Comparison of ENCODE assay signal across 20 cellular contexts in the genomic region with DNA sequence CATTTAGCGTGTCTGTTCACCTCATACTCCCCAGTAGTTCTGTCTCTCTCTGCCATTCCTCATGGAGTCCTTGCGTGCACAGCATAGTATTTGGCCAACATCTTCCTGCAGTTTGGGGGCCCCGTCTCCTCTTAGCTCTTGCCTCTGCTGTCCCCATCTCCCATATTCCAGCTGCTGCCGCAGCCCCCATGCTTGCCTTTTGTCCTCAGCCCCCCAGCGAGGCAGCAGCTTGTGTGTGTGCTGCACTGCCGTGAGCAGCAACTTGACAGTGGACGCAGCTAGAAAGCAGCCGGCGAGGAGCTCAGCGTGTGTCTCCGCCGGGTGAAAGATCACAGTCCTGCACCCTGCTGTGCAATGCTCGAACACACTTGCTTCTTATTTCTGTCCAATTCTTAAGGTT.
DNase-seq lines count a peak whose midpoint lies in the region; ATAC-seq lines count a peak whose summit lies in the region.
"Had no signal": no experiment of that assay in that cellular context is flagged by ENCODE, and none has a peak within 500 bp of the region (broad histone marks: within the 10 kb centered on the region; RNA-seq: fewer than 3 reads in every experiment).

No MANE protein-coding gene starts in this region.

- no peak overlapping the region for H3K27ac ChIP-seq in mesenchymal stem cell (ENCODE audit: low read length, poor library complexity, severe bottlenecking)
- H3K27ac ChIP-seq in caudate nucleus (ENCODE audit: low read depth, low read length): no peak overlapping the region
- H3K27ac ChIP-seq: breast epithelium, transverse colon had no signal

- no peak overlapping the region for H2BK12ac ChIP-seq in mesenchymal stem cell (ENCODE audit: low read length in 2 of 2)

- peaks cover 39% of the 10 kb centered on the region for H3K4me1 ChIP-seq in mesenchymal stem cell (ENCODE audit: control insufficient read depth, insufficient read depth, low read depth, low read length)
- H3K4me1 ChIP-seq: breast epithelium had no signal

- no peak overlapping the region for H4K8ac ChIP-seq in mesenchymal stem cell (ENCODE audit: low read length)

- peaks cover 51% of the 10 kb centered on the region for H3K4me1 Mint-ChIP-seq in activated CD4-positive, alpha-beta T cell treated with anti-CD3 and anti-CD28 coated beads for 36 hours
- peaks cover 33% of the 10 kb centered on the region for H3K4me1 Mint-ChIP-seq in activated CD4-positive, alpha-beta T cell treated with anti-CD3 and anti-CD28 coated beads, Interleukin-2, amount 10 ng/mL, durations not matched to agents 7 days and 5 days
- H3K4me1 Mint-ChIP-seq in stimulated activated naive CD8-positive, alpha-beta T cell treated with anti-CD3 and anti-CD28 coated beads, Interleukin-15, Interleukin-2, amounts not matched to agents 100 ng/mL and 50 ng/mL, for 24 hours (ENCODE audit: low read depth): peaks cover 40% of the 10 kb centered on the region

- H3K27ac Mint-ChIP-seq in activated CD4-positive, alpha-beta T cell treated with anti-CD3 and anti-CD28 coated beads for 36 hours: peak overlapping the region; percentile 99
- H3K27ac Mint-ChIP-seq in activated CD4-positive, alpha-beta T cell treated with anti-CD3 and anti-CD28 coated beads, Interleukin-2, amount 10 ng/mL, durations not matched to agents 7 days and 5 days: no peak overlapping the region
- H3K27ac Mint-ChIP-seq in stimulated activated naive CD8-positive, alpha-beta T cell treated with anti-CD3 and anti-CD28 coated beads, Interleukin-15, Interleukin-2, amounts not matched to agents 100 ng/mL and 50 ng/mL, for 24 hours: peak overlapping the region; percentile 74

- H3K9me3 ChIP-seq in mesenchymal stem cell (ENCODE audit: control insufficient read depth, low read length): no peaks in the 10 kb centered on the region
- H3K9me3 ChIP-seq: A549, BE2C, breast epithelium, transverse colon had no signal

- H3K4me3 ChIP-seq in mesenchymal stem cell (ENCODE audit: insufficient read depth in 1 of 2, low read depth in 1 of 2, low read length in 2 of 2): no peak overlapping the region
- H3K4me3 ChIP-seq: A549, breast epithelium, lung, transverse colon had no signal

- no peak overlapping the region for H2AFZ ChIP-seq in mesenchymal stem cell (ENCODE audit: low read depth, low read length)

- peak overlapping the region in 1 of 2 experiments; percentile 50 for H3K18ac ChIP-seq in mesenchymal stem cell (ENCODE audit: low read depth in 1 of 2, low read length in 2 of 2)

- intact Hi-C loops in activated CD4-positive, alpha-beta T cell treated with anti-CD3 and anti-CD28 coated beads for 36 hours (cut with DNase I, micrococcal nuclease): loop anchor here in 1 of 2 experiments (5.0 kb wide), 3 partner anchors 70 to 175 kb away; a partner anchor contains a TSS

- H2BK15ac ChIP-seq in mesenchymal stem cell (ENCODE audit: low read depth, poor library complexity, severe bottlenecking): no peak overlapping the region

- H3K9ac ChIP-seq in mesenchymal stem cell (ENCODE audit: low read length): no peak overlapping the region

- no peak overlapping the region for H4K91ac ChIP-seq in mesenchymal stem cell (ENCODE audit: low read length)

- POLR2A ChIA-PET in activated CD4-positive, alpha-beta T cell treated with anti-CD3 and anti-CD28 coated beads for 36 hours (lab: Charles Lee): no interaction called here
- POLR2A ChIA-PET in activated CD4-positive, alpha-beta T cell treated with anti-CD3 and anti-CD28 coated beads, Interleukin-2, amount 10 ng/mL, durations not matched to agents 7 days and 5 days (lab: Charles Lee): no interaction called here

- CTCF ChIA-PET in activated CD4-positive, alpha-beta T cell treated with anti-CD3 and anti-CD28 coated beads for 36 hours (lab: Charles Lee): no interaction called here
- CTCF ChIA-PET in activated CD4-positive, alpha-beta T cell treated with anti-CD3 and anti-CD28 coated beads, Interleukin-2, amount 10 ng/mL, durations not matched to agents 7 days and 5 days (lab: Charles Lee): interaction anchor here (1.0 kb wide), 1 partner anchor 10 kb away, joined by 3 read pairs; no protein-coding TSS in a partner anchor

- H3K27me3 ChIP-seq in mesenchymal stem cell (ENCODE audit: control insufficient read depth in 1 of 2, insufficient read depth in 1 of 2, low read length in 2 of 2): no peaks in the 10 kb centered on the region
- H3K27me3 ChIP-seq: BE2C, transverse colon had no signal

- H3K9me3 Mint-ChIP-seq in activated CD4-positive, alpha-beta T cell treated with anti-CD3 and anti-CD28 coated beads for 36 hours (ENCODE audit: low read depth): no peaks in the 10 kb centered on the region
- H3K9me3 Mint-ChIP-seq in activated CD4-positive, alpha-beta T cell treated with anti-CD3 and anti-CD28 coated beads, Interleukin-2, amount 10 ng/mL, durations not matched to agents 7 days and 5 days: peaks cover 4% of the 10 kb centered on the region
- H3K9me3 Mint-ChIP-seq in stimulated activated naive CD8-positive, alpha-beta T cell treated with anti-CD3 and anti-CD28 coated beads, Interleukin-15, Interleukin-2, amounts not matched to agents 100 ng/mL and 50 ng/mL, for 24 hours: peaks cover 4% of the 10 kb centered on the region

- H3K4me3 Mint-ChIP-seq in activated CD4-positive, alpha-beta T cell treated with anti-CD3 and anti-CD28 coated beads for 36 hours: no peak overlapping the region
- no peak overlapping the region for H3K4me3 Mint-ChIP-seq in activated CD4-positive, alpha-beta T cell treated with anti-CD3 and anti-CD28 coated beads, Interleukin-2, amount 10 ng/mL, durations not matched to agents 7 days and 5 days
- H3K4me3 Mint-ChIP-seq in stimulated activated naive CD8-positive, alpha-beta T cell treated with anti-CD3 and anti-CD28 coated beads, Interleukin-15, Interleukin-2, amounts not matched to agents 100 ng/mL and 50 ng/mL, for 24 hours: no peak overlapping the region
- H3K4me3 Mint-ChIP-seq: HFFc6 had no signal

- H3K23ac ChIP-seq in mesenchymal stem cell (ENCODE audit: low read length in 2 of 2): no peak overlapping the region

- H3K4ac ChIP-seq in mesenchymal stem cell (ENCODE audit: low read depth in 1 of 2, low read length in 2 of 2): no peak overlapping the region

- peaks cover 2% of the 10 kb centered on the region for H3K79me1 ChIP-seq in mesenchymal stem cell (replicated peaks; ENCODE audit: low read length, poor library complexity, severe bottlenecking)

- H3K36me3 ChIP-seq in mesenchymal stem cell (ENCODE audit: control insufficient read depth in 1 of 2, insufficient read depth in 2 of 2, low read depth in 1 of 2, low read length in 2 of 2): no peaks in the 10 kb centered on the region
- H3K36me3 ChIP-seq: BE2C, breast epithelium, transverse colon had no signal

- ATAC-seq in activated CD4-positive, alpha-beta T cell treated with anti-CD3 and anti-CD28 coated beads for 36 hours: no peak
- no peak for ATAC-seq in stimulated activated naive CD8-positive, alpha-beta T cell treated with anti-CD3 and anti-CD28 coated beads, Interleukin-15, Interleukin-2, amounts not matched to agents 100 U/mL and 50 U/mL, for 24 hours
- ATAC-seq in HG03139 (IDR thresholded peaks at IDR 0.05; ENCODE audit: unreplicated experiment): no peak
- ATAC-seq: A549 had no signal

- H3K4me2 ChIP-seq in mesenchymal stem cell (ENCODE audit: low read length, poor library complexity, severe bottlenecking): peak overlapping the region; percentile 33

- peaks cover 9% of the 10 kb centered on the region for H3K36me3 Mint-ChIP-seq in activated CD4-positive, alpha-beta T cell treated with anti-CD3 and anti-CD28 coated beads for 36 hours (ENCODE audit: low read depth)
- no peaks in the 10 kb centered on the region for H3K36me3 Mint-ChIP-seq in activated CD4-positive, alpha-beta T cell treated with anti-CD3 and anti-CD28 coated beads, Interleukin-2, amount 10 ng/mL, durations not matched to agents 7 days and 5 days (ENCODE audit: low read depth)
- peaks cover 7% of the 10 kb centered on the region for H3K36me3 Mint-ChIP-seq in stimulated activated naive CD8-positive, alpha-beta T cell treated with anti-CD3 and anti-CD28 coated beads, Interleukin-15, Interleukin-2, amounts not matched to agents 100 ng/mL and 50 ng/mL, for 24 hours (ENCODE audit: low read depth)

- H3K27me3 Mint-ChIP-seq in activated CD4-positive, alpha-beta T cell treated with anti-CD3 and anti-CD28 coated beads for 36 hours: peaks cover 2% of the 10 kb centered on the region
- no peaks in the 10 kb centered on the region for H3K27me3 Mint-ChIP-seq in activated CD4-positive, alpha-beta T cell treated with anti-CD3 and anti-CD28 coated beads, Interleukin-2, amount 10 ng/mL, durations not matched to agents 7 days and 5 days
- H3K27me3 Mint-ChIP-seq in stimulated activated naive CD8-positive, alpha-beta T cell treated with anti-CD3 and anti-CD28 coated beads, Interleukin-15, Interleukin-2, amounts not matched to agents 100 ng/mL and 50 ng/mL, for 24 hours: peaks cover 14% of the 10 kb centered on the region

- WGBS in mesenchymal stem cell: 82% methylated on average over 13 of the region's 13 CpGs

- H3K14ac ChIP-seq in mesenchymal stem cell (ENCODE audit: low read length in 2 of 2): peak overlapping the region in 1 of 2 experiments; percentile 67

- H2BK120ac ChIP-seq in mesenchymal stem cell (ENCODE audit: low read depth, low read length): no peak overlapping the region

- H2BK5ac ChIP-seq in mesenchymal stem cell (ENCODE audit: low read depth, low read length, poor library complexity, severe bottlenecking): no peak overlapping the region

- H2AK5ac ChIP-seq in mesenchymal stem cell (ENCODE audit: low read length, severe bottlenecking): no peak overlapping the region

- no peak for DNase-seq in activated CD4-positive, alpha-beta T cell treated with anti-CD3 and anti-CD28 coated beads for 36 hours
- no peak for DNase-seq in activated CD4-positive, alpha-beta T cell treated with anti-CD3 and anti-CD28 coated beads, Interleukin-2, amount 10 ng/mL, durations not matched to agents 7 days and 5 days
- DNase-seq in stimulated activated naive CD8-positive, alpha-beta T cell treated with anti-CD3 and anti-CD28 coated beads, Interleukin-15, Interleukin-2, amounts not matched to agents 100 U/mL and 50 U/mL, for 24 hours: no peak
- DNase-seq in mesenchymal stem cell (no peak), NCI-H1417 treated with DMSO at 0.1 percent for 48 hours (lab: John Stamatoyannopoulos, UW) (no peak), caudate nucleus (lab: John Stamatoyannopoulos, UW) (no peak)
- DNase-seq: BE2C; cortex of kidney; HFFc6; Karpas-422; NCI-H1930; NCI-H345; NCI-H82; stimulated activated CD4-positive, alpha-beta T cell treated with anti-CD3 and anti-CD28 coated beads, Interleukin-4, amount 100 ng/mL, for 24 hours; transverse colon had no signal
